ENCODE assay signal across 9 cellular contexts in genomic region chr6:163170294-163170883, GRCh38.
DNase-seq lines count a peak whose midpoint lies in the region; ATAC-seq and TF ChIP-seq lines count a peak whose summit lies in the region.
"Had no signal": no experiment of that assay in that cellular context is flagged by ENCODE, and none has a peak within 500 bp of the region (broad histone marks: within the 10 kb centered on the region; RNA-seq: fewer than 3 reads in every experiment).

No MANE protein-coding gene starts in this region.

- H3K4me3 ChIP-seq in GM06990 (replicated peaks; ENCODE audit: low read depth, low read length) = no peak overlapping the region
- H3K4me3 ChIP-seq in Karpas-422 (ENCODE audit: low read length) = no peak overlapping the region
- H3K4me3 ChIP-seq in astrocyte of the spinal cord (ENCODE audit: low read depth, low read length) = no peak overlapping the region
- H3K4me3 ChIP-seq in CD8-positive, alpha-beta memory T cell (ENCODE audit: low read length) = no peak overlapping the region

- POLR2A ChIA-PET in CD8-positive, alpha-beta memory T cell (lab: Charles Lee) = no interaction called here

- H3K27me3 ChIP-seq in GM06990 (replicated peaks; ENCODE audit: control insufficient read depth, insufficient read depth, low read length) = no peaks in the 10 kb centered on the region
- no peaks in the 10 kb centered on the region for H3K27me3 ChIP-seq in Karpas-422 (ENCODE audit: low read length)
- H3K27me3 ChIP-seq in CD8-positive, alpha-beta memory T cell (ENCODE audit: insufficient read depth, low read length, poor library complexity, severe bottlenecking) = no peaks in the 10 kb centered on the region

- in situ Hi-C loops in astrocyte of the spinal cord (cut with HindIII; ENCODE audit: low sequenced_read_pairs) = no loop called here

- no peaks in the 10 kb centered on the region for H3K79me2 ChIP-seq in Karpas-422 (ENCODE audit: low read length)

- H3K4me1 Mint-ChIP-seq in natural killer cell = no peaks in the 10 kb centered on the region
- H3K4me1 Mint-ChIP-seq in CD8-positive, alpha-beta memory T cell = peaks cover 0 to 2% (median 0%) of the 10 kb centered on the region in 3 donors

- H3K4me1 ChIP-seq in Karpas-422 (ENCODE audit: low read length) = no peaks in the 10 kb centered on the region
- no peaks in the 10 kb centered on the region for H3K4me1 ChIP-seq in CD8-positive, alpha-beta memory T cell (ENCODE audit: insufficient read depth, low read length)

- no peaks in the 10 kb centered on the region for H3K36me3 ChIP-seq in GM06990 (ENCODE audit: control insufficient read depth, insufficient read depth, low read length)
- H3K36me3 ChIP-seq in Karpas-422 (ENCODE audit: insufficient read depth, low read length) = no peaks in the 10 kb centered on the region
- H3K36me3 ChIP-seq in CD8-positive, alpha-beta memory T cell (ENCODE audit: insufficient read depth, low read length) = no peaks in the 10 kb centered on the region

- intact Hi-C loops in natural killer cell (cut with micrococcal nuclease) = loop anchor here (2.0 kb wide), 1 partner anchor 786 kb away; no protein-coding TSS in a partner anchor

- H4K20me1 ChIP-seq in Karpas-422 (ENCODE audit: insufficient read depth, low read depth, low read length) = no peaks in the 10 kb centered on the region

- H2AFZ ChIP-seq in Karpas-422 (ENCODE audit: low read length) = no peak overlapping the region

- CTCF ChIA-PET in CD8-positive, alpha-beta memory T cell (lab: Charles Lee) = interaction anchor here (0.8 to 1.2 kb wide), 4 partner anchors 9 to 382 kb away, joined by 3 to 5 read pairs (median 4); no protein-coding TSS in a partner anchor

- DNase-seq in GM06990 (ENCODE audit: extremely low read depth, insufficient read length) = no peak
- DNase-seq in Karpas-422 = peak; percentile 66
- no peak for DNase-seq in astrocyte of the spinal cord (ENCODE audit: low read depth, low spot score)
- no peak for DNase-seq in natural killer cell
- no peak for DNase-seq in DMS153 treated with DMSO at 0.1 percent for 48 hours (lab: John Stamatoyannopoulos, UW; ENCODE audit: unreplicated experiment)
- DNase-seq in CD8-positive, alpha-beta memory T cell = no peak
- DNase-seq: right cardiac atrium had no signal

- H3K9me3 ChIP-seq in Karpas-422 (ENCODE audit: low read length) = peaks cover 15% of the 10 kb centered on the region; the same call in 1 of the 2 replicates
- H3K9me3 ChIP-seq in CD8-positive, alpha-beta memory T cell (ENCODE audit: low read length) = no peaks in the 10 kb centered on the region

- no peaks in the 10 kb centered on the region for H3K36me3 Mint-ChIP-seq in natural killer cell
- H3K36me3 Mint-ChIP-seq in CD8-positive, alpha-beta memory T cell = no peaks in the 10 kb centered on the region

- peaks cover 6 to 7% of the 10 kb centered on the region in 2 donors for H3K27me3 Mint-ChIP-seq in natural killer cell (ENCODE audit: low read depth in 2 of 2)
- H3K27me3 Mint-ChIP-seq in CD8-positive, alpha-beta memory T cell = peaks cover 0 to 5% of the 10 kb centered on the region in 2 donors

- peaks cover 0 to 2% of the 10 kb centered on the region in 2 donors for H3K9me3 Mint-ChIP-seq in natural killer cell
- no peaks in the 10 kb centered on the region for H3K9me3 Mint-ChIP-seq in CD8-positive, alpha-beta memory T cell

- peak; percentile 68 for TF ChIP-seq CTCF in GM06990 (IDR thresholded peaks at IDR 0.05; ENCODE audit: insufficient read depth, low read length, poor library complexity, severe bottlenecking)
- TF ChIP-seq CTCF in astrocyte of the spinal cord (IDR thresholded peaks at IDR 0.05; ENCODE audit: low read depth, low read length) = peak; percentile 69
- TF ChIP-seq CTCF in natural killer cell (IDR thresholded peaks at IDR 0.05) = peak; percentile 74

- peak; percentile 76 for ATAC-seq in GM21390 (IDR thresholded peaks at IDR 0.05; ENCODE audit: unreplicated experiment)
- peak in 2 of 3 donors; percentile 67 to 68 for ATAC-seq in natural killer cell
- no peak for ATAC-seq in HG03571 (IDR thresholded peaks at IDR 0.05; ENCODE audit: unreplicated experiment)

- H3K27ac ChIP-seq in Karpas-422 (ENCODE audit: low read length) = no peak overlapping the region
- H3K27ac ChIP-seq in CD8-positive, alpha-beta memory T cell (ENCODE audit: low read depth, low read length) = no peak overlapping the region

- no peak overlapping the region for H3K9ac ChIP-seq in Karpas-422 (ENCODE audit: low read length)

- no peak overlapping the region for H3K27ac Mint-ChIP-seq in natural killer cell
- H3K27ac Mint-ChIP-seq in CD8-positive, alpha-beta memory T cell = peak overlapping the region in 1 of 8 donors; percentile 34

- H3K4me3 Mint-ChIP-seq in natural killer cell = no peak overlapping the region
- no peak overlapping the region for H3K4me3 Mint-ChIP-seq in CD8-positive, alpha-beta memory T cell

- no peak overlapping the region for H3K4me2 ChIP-seq in Karpas-422 (ENCODE audit: low read depth, low read length, poor library complexity, severe bottlenecking)

- H3K9me2 ChIP-seq in Karpas-422 (replicated peaks; ENCODE audit: insufficient read depth, low read length) = no peaks in the 10 kb centered on the region
